ENCODE assay signal across 8 cellular contexts in the genomic region with DNA sequence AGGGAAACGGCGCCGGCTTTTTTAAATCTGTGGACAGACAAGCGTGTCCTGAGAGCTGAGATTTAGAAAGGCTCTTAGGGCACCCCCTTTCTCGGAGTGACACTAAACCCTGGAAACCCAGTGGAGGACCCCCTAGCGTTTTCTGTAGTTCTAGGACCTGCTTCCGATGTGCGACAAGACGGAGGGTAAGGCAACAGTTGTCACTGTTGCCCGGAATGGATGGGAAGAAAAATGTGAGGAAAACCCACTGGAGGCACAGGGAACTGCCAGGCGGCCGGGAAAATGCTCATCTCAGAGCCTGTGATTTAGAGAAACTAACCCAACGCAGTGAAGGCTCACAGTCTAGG. TPM values are rescaled to one million over a fixed set of nuclear protein-coding genes. Genes with fewer than 3 reads are reported as not detected.
DNase-seq lines count a peak whose midpoint lies in the region; ATAC-seq and TF ChIP-seq lines count a peak whose summit lies in the region.

No MANE protein-coding gene starts in this region.

- H3K9me3 ChIP-seq in DND-41 (ENCODE audit: insufficient read depth, low read length, severe bottlenecking) = no peaks in the 10 kb centered on the region
- no peaks in the 10 kb centered on the region for H3K9me3 ChIP-seq in SU-DHL-6 (ENCODE audit: insufficient read depth, low read length)

- H3K4me2 ChIP-seq in DND-41 (ENCODE audit: insufficient read depth, low read length) (peak overlapping the region; percentile 97), SU-DHL-6 (ENCODE audit: low read depth, low read length, poor library complexity, severe bottlenecking) (peak overlapping the region; percentile 99)

- peaks cover 27% of the 10 kb centered on the region; the same call in 1 of the 2 replicates for H4K20me1 ChIP-seq in DND-41 (ENCODE audit: insufficient read depth, low read length)
- peaks cover 14% of the 10 kb centered on the region; the same call in 1 of the 2 replicates for H4K20me1 ChIP-seq in SU-DHL-6 (ENCODE audit: low read depth, low read length)

- peaks cover 67% of the 10 kb centered on the region for H3F3A ChIP-seq in SU-DHL-6 (ENCODE audit: insufficient read depth)

- DNase-seq in DND-41 = no peak
- peak; percentile 55 for DNase-seq in HuH-7.5 (ENCODE audit: low spot score)
- DNase-seq in fibroblast of villous mesenchyme (ENCODE audit: low read depth) = no peak
- no peak for DNase-seq in GM03348 (ENCODE audit: low spot score)

- peak overlapping the region; percentile 91 for H3K9ac ChIP-seq in DND-41 (ENCODE audit: low read depth, low read length)
- H3K9ac ChIP-seq in SU-DHL-6 (ENCODE audit: low read length) = peak overlapping the region; percentile 97
- H3K9ac ChIP-seq in rectal smooth muscle tissue (ENCODE audit: low read length) = peak overlapping the region; percentile 64

- H3K4me1 ChIP-seq in DND-41 (ENCODE audit: insufficient read depth, low read length) (peaks cover 57% of the 10 kb centered on the region), rectal smooth muscle tissue (ENCODE audit: control insufficient read depth, insufficient read depth, low read length) (peaks cover 25% of the 10 kb centered on the region)

- peaks cover 74% of the 10 kb centered on the region for H3K79me2 ChIP-seq in DND-41 (ENCODE audit: insufficient read depth, low read length)
- peaks cover 54% of the 10 kb centered on the region for H3K79me2 ChIP-seq in SU-DHL-6 (ENCODE audit: insufficient read depth, low read length)

- peaks cover 77% of the 10 kb centered on the region for H3K36me3 ChIP-seq in DND-41 (ENCODE audit: insufficient read depth, low read length)
- peaks cover 59% of the 10 kb centered on the region for H3K36me3 ChIP-seq in SU-DHL-6 (ENCODE audit: low read length)
- H3K36me3 ChIP-seq in rectal smooth muscle tissue (ENCODE audit: control insufficient read depth, insufficient read depth, low read length) = peaks cover 20% of the 10 kb centered on the region

- H3K27me3 ChIP-seq in DND-41 (ENCODE audit: insufficient read depth, low read length, poor library complexity) = no peaks in the 10 kb centered on the region
- H3K27me3 ChIP-seq in SU-DHL-6 (ENCODE audit: low read length) = no peaks in the 10 kb centered on the region
- no peaks in the 10 kb centered on the region for H3K27me3 ChIP-seq in rectal smooth muscle tissue (ENCODE audit: control insufficient read depth, insufficient read depth, low read length)

- TF ChIP-seq CTCF in DND-41 (IDR thresholded peaks at IDR 0.05; ENCODE audit: borderline replicate concordance, extremely low read depth, low read length, poor library complexity, severe bottlenecking) (peak; percentile 17), SU-DHL-6 (IDR thresholded peaks at IDR 0.05; ENCODE audit: insufficient read depth, low read length, poor library complexity, severe bottlenecking) (no peak), fibroblast of villous mesenchyme (IDR thresholded peaks at IDR 0.05; ENCODE audit: insufficient read depth, low read depth, low read length) (peak; percentile 7)

- H2AFZ ChIP-seq in DND-41 (ENCODE audit: low read depth, low read length) (peak overlapping the region; percentile 85), SU-DHL-6 (ENCODE audit: low read depth, low read length, severe bottlenecking) (no peak overlapping the region)

- ATAC-seq in DND-41 (ENCODE audit: insufficient read depth, low read depth) = peak; percentile 40
- ATAC-seq in HG02623 (IDR thresholded peaks at IDR 0.05; ENCODE audit: unreplicated experiment) = no peak
- ATAC-seq in GM21529 (IDR thresholded peaks at IDR 0.05; ENCODE audit: unreplicated experiment) = no peak

- no peaks in the 10 kb centered on the region for H3K9me2 ChIP-seq in SU-DHL-6 (replicated peaks; ENCODE audit: insufficient read depth, low read length)

- peak overlapping the region; percentile 37 to 77; a peak in 3 of 4 replicates for H3K4me3 ChIP-seq in DND-41 (ENCODE audit: low read depth in 1 of 2, low read length in 2 of 2)
- peak overlapping the region; percentile 48 for H3K4me3 ChIP-seq in SU-DHL-6 (ENCODE audit: insufficient read depth, low read length, poor library complexity, severe bottlenecking)
- H3K4me3 ChIP-seq in fibroblast of villous mesenchyme (ENCODE audit: low read depth, low read length) = peak overlapping the region; percentile 68
- peak overlapping the region; percentile 80 for H3K4me3 ChIP-seq in rectal smooth muscle tissue (ENCODE audit: low read length)

- H3K27ac ChIP-seq in DND-41 (ENCODE audit: low read length) (peak overlapping the region; percentile 80), SU-DHL-6 (ENCODE audit: low read depth, low read length) (peak overlapping the region; percentile 70), rectal smooth muscle tissue (ENCODE audit: low read depth, low read length) (peak overlapping the region; percentile 78)

RNA-seq across cellular contexts. Expression of gene ATP5F1E, which starts 0.6 kb away (rescaled TPM):
- total RNA-seq in fibroblast of villous mesenchyme = 27.2 and 27.7 TPM in 2 replicates

RNA-seq across cellular contexts. Expression of gene PRELID3B, which starts 9.9 kb away (rescaled TPM):
- 61.2 and 85.1 TPM in 2 replicates for total RNA-seq in fibroblast of villous mesenchyme

RNA-seq across cellular contexts. Expression of gene TUBB1, which starts 13.5 kb away (rescaled TPM):
- total RNA-seq in fibroblast of villous mesenchyme = not detected in 2 replicates

RNA-seq across cellular contexts. Expression of gene CTSZ, which starts 25.6 kb away (rescaled TPM):
- 79.9 and 92.1 TPM in 2 replicates for total RNA-seq in fibroblast of villous mesenchyme

RNA-seq across cellular contexts. Expression of gene NELFCD, which starts 51.6 kb away (rescaled TPM):
- 37.7 and 38.9 TPM in 2 replicates for total RNA-seq in fibroblast of villous mesenchyme
